Comparison of ENCODE assay signal across 8 cellular contexts in genomic region chr20:63698739-63699465, GRCh38. TPM values are rescaled to one million over a fixed set of nuclear protein-coding genes. Genes with fewer than 3 reads are reported as not detected.
A peak's percentile ranks its signal among the peaks of the same experiment; 100 is the strongest.
DNase-seq lines count a peak whose midpoint lies in the region; TF ChIP-seq lines count a peak whose summit lies in the region.

No MANE protein-coding gene starts in this region.

- no peak for TF ChIP-seq CTCF in fibroblast of the aortic adventitia (IDR thresholded peaks at IDR 0.05; ENCODE audit: insufficient read depth, low read length)

- DNase-seq in DMS 273 (lab: John Stamatoyannopoulos, UW; ENCODE audit: unreplicated experiment) (peak; percentile 66), DMS 273 treated with DMSO at 0.1 percent for 48 hours (lab: John Stamatoyannopoulos, UW) (no peak), fibroblast of the aortic adventitia (ENCODE audit: low read depth) (peak; percentile 82), smooth muscle cell of the brain vasculature (ENCODE audit: low read depth, low spot score) (peak; percentile 72), UCSD-AML1 (lab: John Stamatoyannopoulos, UW; ENCODE audit: unreplicated experiment) (no peak), GF-D8 (lab: John Stamatoyannopoulos, UW) (no peak), NCI-H1092 treated with DMSO at 0.1 percent for 48 hours (lab: John Stamatoyannopoulos, UW) (no peak)
- DNase-seq in activated CD4-positive, alpha-beta T cell treated with anti-CD3 and anti-CD28 coated beads, Interleukin-2, amount 50 U/mL, for 48 hours = peak; percentile 75 to 79

- H3K4me3 ChIP-seq in fibroblast of the aortic adventitia (ENCODE audit: low read depth, low read length) = no peak overlapping the region

RNA-seq across cellular contexts. Expression of gene TNFRSF6B, which starts 2.5 kb away (rescaled TPM):
- 0.36 TPM in 1 of 2 replicates, not detected in the other for total RNA-seq in fibroblast of the aortic adventitia (ENCODE audit: low replicate concordance)

RNA-seq across cellular contexts. Expression of gene ARFRP1, which starts 8.9 kb away (rescaled TPM):
- total RNA-seq in fibroblast of the aortic adventitia (ENCODE audit: low replicate concordance) = 25.7 and 30.6 TPM in 2 replicates

RNA-seq across cellular contexts. Expression of gene ZGPAT, which starts 8.9 kb away (rescaled TPM):
- 11.8 and 15.8 TPM in 2 replicates for total RNA-seq in fibroblast of the aortic adventitia (ENCODE audit: low replicate concordance)

RNA-seq across cellular contexts. Expression of gene LIME1, which starts 37.6 kb away (rescaled TPM):
- 1.7 and 2.1 TPM in 2 replicates for total RNA-seq in fibroblast of the aortic adventitia (ENCODE audit: low replicate concordance)

RNA-seq across cellular contexts. Expression of gene SLC2A4RG, which starts 40.7 kb away (rescaled TPM):
- total RNA-seq in fibroblast of the aortic adventitia (ENCODE audit: low replicate concordance) = 31.9 and 39.2 TPM in 2 replicates

Comparison
In these comparisons a context has a peak if more than half of its experiments do, and no peak if none do; other contexts are left out.
1. DNase-seq: peak in DMS 273 (single experiment), activated CD4-positive, alpha-beta T cell treated with anti-CD3 and anti-CD28 coated beads, Interleukin-2, amount 50 U/mL, for 48 hours (2 of 2), fibroblast of the aortic adventitia (single experiment) and smooth muscle cell of the brain vasculature (single experiment); none in DMS 273 treated with DMSO at 0.1 percent for 48 hours (single experiment), UCSD-AML1 (single experiment), GF-D8 (single experiment) and NCI-H1092 treated with DMSO at 0.1 percent for 48 hours (single experiment).